In the genomic region with DNA sequence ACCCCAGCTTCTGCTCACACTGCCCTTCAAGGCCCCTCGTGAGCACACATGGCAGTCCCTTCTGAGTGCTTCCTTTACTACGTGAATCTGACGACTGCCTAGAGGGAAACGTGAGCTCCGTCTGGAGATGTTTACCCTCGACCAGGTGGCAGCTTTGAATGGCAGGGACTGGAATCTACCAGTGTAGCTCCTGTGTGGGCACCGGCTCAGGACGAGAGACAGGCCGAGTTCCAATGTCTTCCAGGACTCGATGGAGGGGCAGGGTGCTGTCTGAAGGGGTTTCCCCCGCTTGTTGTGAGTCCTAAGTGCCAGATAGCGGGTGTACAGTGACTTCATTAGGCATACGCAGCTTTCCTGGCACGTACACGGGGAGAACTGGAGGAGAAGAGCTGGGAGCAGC, we compare ENCODE assay signal across 19 cellular contexts.
A peak's percentile ranks its signal among the peaks of the same experiment; 100 is the strongest.
DNase-seq lines count a peak whose midpoint lies in the region; ATAC-seq and TF ChIP-seq lines count a peak whose summit lies in the region.
"Had no signal": no experiment of that assay in that cellular context is flagged by ENCODE, and none has a peak within 500 bp of the region (broad histone marks: within the 10 kb centered on the region; RNA-seq: fewer than 3 reads in every experiment).

No MANE protein-coding gene starts in this region.

- TF ChIP-seq POLR2A in esophagus muscularis mucosa (IDR thresholded peaks at IDR 0.05; ENCODE audit: low read depth) = no peak

- TF ChIP-seq EP300 in esophagus muscularis mucosa (IDR thresholded peaks at IDR 0.05) = no peak

- intact Hi-C loops in esophagus muscularis mucosa (cut with DNase I) = no loop called here

- no peak for TF ChIP-seq CTCF in esophagus muscularis mucosa (IDR thresholded peaks at IDR 0.05)

- peak; percentile 33 for DNase-seq in NCI-H1092 treated with DMSO at 0.1 percent for 48 hours (lab: John Stamatoyannopoulos, UW)
- no peak for DNase-seq in NCI-H1092 (lab: John Stamatoyannopoulos, UW)
- peak; percentile 23 for DNase-seq in NCI-H2196 (lab: John Stamatoyannopoulos, UW; ENCODE audit: unreplicated experiment)
- no peak for DNase-seq in NCI-H2196 treated with DMSO at 0.1 percent for 48 hours (lab: John Stamatoyannopoulos, UW; ENCODE audit: unreplicated experiment)
- DNase-seq in esophagus muscularis mucosa (ENCODE audit: extremely low spot score) = peak; percentile 87
- DNase-seq: Calu3; CD4-positive, alpha-beta T cell; CD8-positive, alpha-beta memory T cell; COR-L47; DMS53; DMS79 treated with DMSO at 0.1 percent for 48 hours; GF-D8; H9 had no signal

- peaks cover 0 to 37% (median 0%) of the 10 kb centered on the region in 4 donors for H3K27me3 ChIP-seq in esophagus muscularis mucosa
- H3K27me3 ChIP-seq: BLaER1 treated with 17β-estradiol and CSF1 and Interleukin-3, amounts not matched to agents 10 nM and 100 nM had no signal

- no peak overlapping the region for H3K27ac ChIP-seq in esophagus muscularis mucosa (replicated peaks in 1 of 4)
- H3K27ac ChIP-seq: 22Rv1; BLaER1 treated with 17β-estradiol and CSF1 and Interleukin-3, amounts not matched to agents 10 nM and 100 nM had no signal

- no peak for ATAC-seq in HG03280 (IDR thresholded peaks at IDR 0.05; ENCODE audit: unreplicated experiment)
- no peak for ATAC-seq in HG03457 (IDR thresholded peaks at IDR 0.05; ENCODE audit: unreplicated experiment)
- ATAC-seq: GM23338, HCT116 had no signal

- H3K4me1 ChIP-seq in esophagus muscularis mucosa = no peaks in the 10 kb centered on the region

- WGBS in esophagus muscularis mucosa = 83% methylated on average over 15 of the region's 15 CpGs

- no peaks in the 10 kb centered on the region for H3K36me3 ChIP-seq in esophagus muscularis mucosa
- H3K36me3 ChIP-seq: BLaER1 treated with 17β-estradiol and CSF1 and Interleukin-3, amounts not matched to agents 10 nM and 100 nM had no signal

- H3K9me3 ChIP-seq in esophagus muscularis mucosa = no peaks in the 10 kb centered on the region

- no peak overlapping the region for H3K4me3 ChIP-seq in esophagus muscularis mucosa
- H3K4me3 ChIP-seq: BLaER1 treated with 17β-estradiol and CSF1 and Interleukin-3, amounts not matched to agents 10 nM and 100 nM; GM23338 had no signal

Comparison
In these comparisons a context has a peak if more than half of its experiments do, and no peak if none do; other contexts are left out.
1. DNase-seq: peak in NCI-H1092 treated with DMSO at 0.1 percent for 48 hours (single experiment), NCI-H2196 (single experiment) and esophagus muscularis mucosa (single experiment); none in NCI-H1092 (single experiment) and NCI-H2196 treated with DMSO at 0.1 percent for 48 hours (single experiment).